Comparison of ENCODE assay signal across 24 cellular contexts in genomic region chr1:246373828-246374569, GRCh38.
DNase-seq lines count a peak whose midpoint lies in the region; ATAC-seq, FAIRE-seq and TF ChIP-seq lines count a peak whose summit lies in the region.
"Had no signal": no experiment of that assay in that cellular context is flagged by ENCODE, and none has a peak within 500 bp of the region (broad histone marks: within the 10 kb centered on the region; RNA-seq: fewer than 3 reads in every experiment).

No MANE protein-coding gene starts in this region.

- no peaks in the 10 kb centered on the region for H3K27me3 Mint-ChIP-seq in nephron (ENCODE audit: low read depth)
- no peaks in the 10 kb centered on the region for H3K27me3 Mint-ChIP-seq in effector memory CD8-positive, alpha-beta T cell
- H3K27me3 Mint-ChIP-seq: CD4-positive, alpha-beta memory T cell had no signal

- no peak overlapping the region for H3K4me3 ChIP-seq in fibroblast of the aortic adventitia (ENCODE audit: low read depth, low read length)
- no peak overlapping the region for H3K4me3 ChIP-seq in vagina
- H3K4me3 ChIP-seq: BLaER1, MG63 had no signal

- H3K27ac Mint-ChIP-seq in nephron: peak overlapping the region; percentile 67 to 78 (median 78)
- no peak overlapping the region for H3K27ac Mint-ChIP-seq in effector memory CD8-positive, alpha-beta T cell

- no peaks in the 10 kb centered on the region for H3K27me3 ChIP-seq in vagina
- H3K27me3 ChIP-seq: BLaER1, MG63 had no signal

- peak; percentile 58 for FAIRE-seq in D721Med (lab: Jason Lieb, UNC)
- FAIRE-seq: GM18507, GM19239, H1, HTR-8/SVneo had no signal

- H3K4me1 Mint-ChIP-seq in nephron: peaks cover 16% of the 10 kb centered on the region
- peaks cover 3 to 5% of the 10 kb centered on the region in 2 donors for H3K4me1 Mint-ChIP-seq in effector memory CD8-positive, alpha-beta T cell (ENCODE audit: low read depth in 2 of 2)

- H3K9me3 Mint-ChIP-seq in nephron: no peaks in the 10 kb centered on the region
- no peaks in the 10 kb centered on the region for H3K9me3 Mint-ChIP-seq in effector memory CD8-positive, alpha-beta T cell

- in situ Hi-C loops in SK-MEL-5 (cut with HindIII; ENCODE audit: low pct_unique_long_range_greater_than_20kb, low sequenced_read_pairs): no loop called here

- no peak for TF ChIP-seq POLR2A in vagina (IDR thresholded peaks at IDR 0.05)

- TF ChIP-seq CTCF in D721Med (IDR thresholded peaks at IDR 0.05; ENCODE audit: insufficient read depth, missing control alignments) (no peak), fibroblast of the aortic adventitia (IDR thresholded peaks at IDR 0.05; ENCODE audit: insufficient read depth, low read length) (no peak), nephron (IDR thresholded peaks at IDR 0.05; ENCODE audit: unreplicated experiment in 3 of 3) (no peak), vagina (IDR thresholded peaks at IDR 0.05) (no peak)

- intact Hi-C loops in vagina (cut with DNase I): no loop called here

- ATAC-seq in effector memory CD8-positive, alpha-beta T cell (replicated peaks): no peak
- ATAC-seq: Panc1 had no signal

- no peaks in the 10 kb centered on the region for H3K9me3 ChIP-seq in vagina
- H3K9me3 ChIP-seq: BLaER1, MG63 had no signal

- no peaks in the 10 kb centered on the region for H3K4me1 ChIP-seq in vagina
- H3K4me1 ChIP-seq: BLaER1 had no signal

- H3K36me3 Mint-ChIP-seq in nephron (ENCODE audit: low read depth): no peaks in the 10 kb centered on the region
- H3K36me3 Mint-ChIP-seq in effector memory CD8-positive, alpha-beta T cell (ENCODE audit: insufficient read depth): no peaks in the 10 kb centered on the region

- H3K4me3 Mint-ChIP-seq in nephron: no peak overlapping the region
- H3K4me3 Mint-ChIP-seq in effector memory CD8-positive, alpha-beta T cell: no peak overlapping the region
- H3K4me3 Mint-ChIP-seq: CD4-positive, alpha-beta memory T cell had no signal

- H3K27ac ChIP-seq in vagina (no peak overlapping the region), caudate nucleus (ENCODE audit: low read depth, low read length) (no peak overlapping the region)
- H3K27ac ChIP-seq: BLaER1 had no signal

- no peaks in the 10 kb centered on the region for H3K36me3 ChIP-seq in vagina
- H3K36me3 ChIP-seq: BLaER1, MG63 had no signal

- DNase-seq in D721Med (ENCODE audit: insufficient read length, low spot score) (no peak), SK-MEL-5 (ENCODE audit: low read depth, low spot score) (peak; percentile 63), fibroblast of the aortic adventitia (ENCODE audit: low read depth) (peak; percentile 11), vagina (ENCODE audit: extremely low spot score in 2 of 2) (no peak), caudate nucleus (lab: John Stamatoyannopoulos, UW) (no peak)
- no peak for DNase-seq in stimulated activated CD4-positive, alpha-beta T cell treated with anti-CD3 and anti-CD28 coated beads, Interleukin-2, amount 100 ng/mL, for 48 hours
- DNase-seq in effector memory CD8-positive, alpha-beta T cell: no peak
- DNase-seq: CD4-positive, alpha-beta memory T cell; DMS53; GDM1; Kasumi-1; MG63; NCI-H1048; NCI-H1417 treated with DMSO at 0.1 percent for 48 hours; NCI-H187; NCI-H446 treated with DMSO at 0.1 percent for 48 hours; NCI-H526 treated with DMSO at 0.1 percent for 48 hours had no signal

Comparison
In these comparisons a context has a peak if more than half of its experiments do, and no peak if none do; other contexts are left out.
1. DNase-seq: peak in SK-MEL-5 (single experiment) and fibroblast of the aortic adventitia (single experiment); none in D721Med (single experiment), stimulated activated CD4-positive, alpha-beta T cell treated with anti-CD3 and anti-CD28 coated beads, Interleukin-2, amount 100 ng/mL, for 48 hours (0 of 2), vagina (0 of 2), caudate nucleus (0 of 61) and effector memory CD8-positive, alpha-beta T cell (0 of 3).
2. H3K27ac Mint-ChIP-seq: peak in nephron (3 of 3); none in effector memory CD8-positive, alpha-beta T cell (0 of 2).